In the genomic region with DNA sequence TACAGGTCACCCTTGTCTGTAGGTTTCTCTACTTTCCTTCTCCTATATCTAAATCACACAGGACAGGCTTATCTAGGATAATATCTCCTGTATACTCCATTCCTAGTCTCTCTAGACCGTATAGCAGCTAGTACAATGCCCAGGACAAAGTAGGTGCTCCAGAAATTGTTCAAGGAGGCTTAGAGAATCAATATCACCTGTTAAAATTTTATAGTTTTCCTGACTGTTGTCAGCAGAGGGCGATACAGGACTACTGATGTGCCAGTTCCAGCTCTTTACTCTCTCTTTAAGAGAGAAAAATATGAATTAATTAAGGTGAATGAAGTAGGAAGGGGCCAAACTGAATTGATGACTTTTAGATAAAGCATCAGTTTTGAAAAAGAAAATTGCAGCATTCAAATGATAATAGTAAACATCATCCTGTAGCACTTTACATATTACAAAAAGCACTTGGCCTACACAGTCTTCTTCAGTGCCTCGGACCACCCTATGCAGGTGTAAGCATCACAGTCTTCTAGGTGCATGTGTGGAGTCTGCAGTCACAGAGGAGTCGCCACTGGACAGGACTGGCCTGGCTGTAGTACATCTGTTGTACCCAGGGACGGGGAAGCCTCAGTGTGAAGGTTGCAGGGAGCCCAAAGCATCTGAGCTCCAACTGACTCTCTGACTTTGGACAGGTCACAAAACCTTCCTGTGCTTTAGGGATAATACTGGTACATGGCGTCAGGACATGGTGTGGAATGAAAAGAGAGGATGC, we compare ENCODE assay signal across 8 cellular contexts.
A peak's percentile ranks its signal among the peaks of the same experiment; 100 is the strongest.
DNase-seq lines count a peak whose midpoint lies in the region; ATAC-seq, FAIRE-seq and TF ChIP-seq lines count a peak whose summit lies in the region.

No MANE protein-coding gene starts in this region.

- no peaks in the 10 kb centered on the region for H3K4me1 Mint-ChIP-seq in astrocyte (ENCODE audit: low read depth, unreplicated experiment)
- H3K4me1 Mint-ChIP-seq in stimulated activated memory B cell treated with anti-CD40 and anti-IgM and Interleukin-4, amounts not matched to agents 10 μg/mL and 1 μg/mL and 100 μg/mL, for 72 hours: peaks cover 55% of the 10 kb centered on the region

- DNase-seq in D721Med (ENCODE audit: insufficient read length, low spot score) (peak; percentile 43), HPDE6-E6E7 (ENCODE audit: extremely low spot score) (peak; percentile 42), astrocyte (ENCODE audit: low read depth) (no peak), inferior parietal cortex (ENCODE audit: extremely low spot score) (peak; percentile 82), epidermal melanocyte (ENCODE audit: insufficient read length, low spot score) (no peak)

- H3K27ac ChIP-seq in OCI-LY3 (ENCODE audit: low read length): no peak overlapping the region
- H3K27ac ChIP-seq in astrocyte (ENCODE audit: low read depth, low read length): no peak overlapping the region

- H3K4me1 ChIP-seq in OCI-LY3 (ENCODE audit: low read length) (peaks cover 13% of the 10 kb centered on the region), astrocyte (ENCODE audit: insufficient read depth, low read length) (peaks cover 5% of the 10 kb centered on the region)

- FAIRE-seq in D721Med (lab: Jason Lieb, UNC) (no peak), astrocyte (lab: Jason Lieb, UNC) (no peak)

- H3K4me2 ChIP-seq in OCI-LY3 (ENCODE audit: low read length) (no peak overlapping the region), astrocyte (ENCODE audit: low read length) (no peak overlapping the region)

- H3K27ac Mint-ChIP-seq in astrocyte (ENCODE audit: unreplicated experiment): no peak overlapping the region
- H3K27ac Mint-ChIP-seq in stimulated activated memory B cell treated with anti-CD40 and anti-IgM and Interleukin-4, amounts not matched to agents 10 μg/mL and 1 μg/mL and 100 μg/mL, for 72 hours: peak overlapping the region; percentile 43

- no peaks in the 10 kb centered on the region for H3K79me2 ChIP-seq in OCI-LY3 (ENCODE audit: low read length)
- H3K79me2 ChIP-seq in astrocyte (ENCODE audit: insufficient read depth, low read length): no peaks in the 10 kb centered on the region

- H3K9me3 Mint-ChIP-seq in astrocyte (ENCODE audit: unreplicated experiment): no peaks in the 10 kb centered on the region
- H3K9me3 Mint-ChIP-seq in stimulated activated memory B cell treated with anti-CD40 and anti-IgM and Interleukin-4, amounts not matched to agents 10 μg/mL and 1 μg/mL and 100 μg/mL, for 72 hours: no peaks in the 10 kb centered on the region

- H3K27me3 Mint-ChIP-seq in astrocyte (ENCODE audit: low read depth, unreplicated experiment): peaks cover 3% of the 10 kb centered on the region
- H3K27me3 Mint-ChIP-seq in stimulated activated memory B cell treated with anti-CD40 and anti-IgM and Interleukin-4, amounts not matched to agents 10 μg/mL and 1 μg/mL and 100 μg/mL, for 72 hours: no peaks in the 10 kb centered on the region

- no peak overlapping the region for H3K4me3 Mint-ChIP-seq in astrocyte (ENCODE audit: unreplicated experiment)
- no peak overlapping the region for H3K4me3 Mint-ChIP-seq in stimulated activated memory B cell treated with anti-CD40 and anti-IgM and Interleukin-4, amounts not matched to agents 10 μg/mL and 1 μg/mL and 100 μg/mL, for 72 hours

- H3K9ac ChIP-seq in OCI-LY3 (ENCODE audit: low read length): no peak overlapping the region
- H3K9ac ChIP-seq in astrocyte (ENCODE audit: low read length): no peak overlapping the region

- H3K36me3 Mint-ChIP-seq in astrocyte (ENCODE audit: low read depth, unreplicated experiment): no peaks in the 10 kb centered on the region
- H3K36me3 Mint-ChIP-seq in stimulated activated memory B cell treated with anti-CD40 and anti-IgM and Interleukin-4, amounts not matched to agents 10 μg/mL and 1 μg/mL and 100 μg/mL, for 72 hours: no peaks in the 10 kb centered on the region

- H3K27me3 ChIP-seq in OCI-LY3 (ENCODE audit: low read depth, low read length): peaks cover 65% of the 10 kb centered on the region
- H3K27me3 ChIP-seq in astrocyte (ENCODE audit: insufficient read depth, low read length): no peaks in the 10 kb centered on the region

- H3K9me3 ChIP-seq in OCI-LY3 (ENCODE audit: insufficient read depth, low read length): no peaks in the 10 kb centered on the region
- H3K9me3 ChIP-seq in astrocyte (ENCODE audit: insufficient read depth, low read depth, low read length): no peaks in the 10 kb centered on the region

- peaks cover 7% of the 10 kb centered on the region; the same call in 1 of the 2 replicates for H4K20me1 ChIP-seq in OCI-LY3 (ENCODE audit: insufficient read depth, low read length)
- no peaks in the 10 kb centered on the region for H4K20me1 ChIP-seq in astrocyte (ENCODE audit: insufficient read depth, low read length)

- ATAC-seq in stimulated activated memory B cell treated with anti-CD40 and anti-IgM and Interleukin-4, amounts not matched to agents 10 μg/mL and 1 μg/mL and 100 μg/mL, for 72 hours: peak; percentile 49
- no peak for ATAC-seq in GM21381 (IDR thresholded peaks at IDR 0.05; ENCODE audit: unreplicated experiment)

- no peaks in the 10 kb centered on the region for H3K36me3 ChIP-seq in OCI-LY3 (replicated peaks; ENCODE audit: low read depth, low read length)
- H3K36me3 ChIP-seq in astrocyte (ENCODE audit: insufficient read depth, low read length): no peaks in the 10 kb centered on the region

- TF ChIP-seq CTCF in D721Med (IDR thresholded peaks at IDR 0.05; ENCODE audit: insufficient read depth, missing control alignments) (peak; percentile 76), OCI-LY3 (IDR thresholded peaks at IDR 0.05; ENCODE audit: low read depth, low read length) (peak; percentile 86), astrocyte (IDR thresholded peaks at IDR 0.05; ENCODE audit: insufficient read depth, low read depth, low read length) (peak; percentile 70)

- H3K4me3 ChIP-seq in OCI-LY3 (ENCODE audit: low read length) (no peak overlapping the region), astrocyte (ENCODE audit: insufficient read depth, low read depth, low read length) (no peak overlapping the region)

- no peak overlapping the region for H2AFZ ChIP-seq in OCI-LY3 (ENCODE audit: low read depth, low read length)
- no peak overlapping the region for H2AFZ ChIP-seq in astrocyte (ENCODE audit: low read depth, low read length)

Comparison
In these comparisons a context has a peak if more than half of its experiments do, and no peak if none do; other contexts are left out.
1. DNase-seq: peak in D721Med (single experiment), HPDE6-E6E7 (single experiment) and inferior parietal cortex (single experiment); none in astrocyte (single experiment) and epidermal melanocyte (single experiment).
2. Peak in every context shown above with its lines, with median percentiles within 50 percentile points of each other: CTCF ChIP-seq.